In genomic region chr20:64112691-64113443, GRCh38 we compare ENCODE assay signal across 3 cellular contexts.
TF ChIP-seq lines count a peak whose summit lies in the region.

No MANE protein-coding gene starts in this region.

TF ChIP-seq in SK-N-SH, 30 proteins besides CTCF, POLR2A, EP300 and RAD21 (continued from another document):
- TF ChIP-seq MAX (IDR thresholded peaks at IDR 0.05; ENCODE audit: low read depth) (no peak), RCOR1 (IDR thresholded peaks at IDR 0.05; ENCODE audit: low read length) (no peak), EZH2phosphoT487 (IDR thresholded peaks at IDR 0.05; ENCODE audit: borderline replicate concordance, low read depth) (no peak), PBX3 (IDR thresholded peaks at IDR 0.05) (no peak), TCF12 (IDR thresholded peaks at IDR 0.05) (no peak), TEAD4 (IDR thresholded peaks at IDR 0.05; ENCODE audit: borderline replicate concordance, insufficient read depth) (no peak), FOXJ3 (CRISPR knock-in tag; IDR thresholded peaks at IDR 0.05) (no peak), FOSL2 (IDR thresholded peaks at IDR 0.05; ENCODE audit: borderline replicate concordance, low read depth) (no peak), CHD2 (IDR thresholded peaks at IDR 0.05; ENCODE audit: low read length, partially characterized antibody) (no peak), GABPA (IDR thresholded peaks at IDR 0.05; ENCODE audit: low read depth) (no peak), SIN3A (IDR thresholded peaks at IDR 0.05; ENCODE audit: borderline replicate concordance, low read depth, low read length) (no peak)
TF ChIP-seq in SK-N-SH: peak in this region for 0.

TF ChIP-seq in SK-N-SH treated with all-trans-retinoic acid at 6 μM for 48 hours, 23 proteins besides CTCF, POLR2A, EP300 and RAD21 (continues in another document):
- TF ChIP-seq TSHZ2 (CRISPR knock-in tag; IDR thresholded peaks at IDR 0.05) (no peak), POU6F1 (CRISPR knock-in tag; IDR thresholded peaks at IDR 0.05; ENCODE audit: borderline replicate concordance, low read depth) (no peak), BACH2 (CRISPR knock-in tag; IDR thresholded peaks at IDR 0.05; ENCODE audit: borderline replicate concordance) (no peak), SNAI2 (CRISPR knock-in tag; IDR thresholded peaks at IDR 0.05) (no peak), GLIS3 (CRISPR knock-in tag; IDR thresholded peaks at IDR 0.05) (no peak), TOX (CRISPR knock-in tag; IDR thresholded peaks at IDR 0.05; ENCODE audit: borderline replicate concordance) (no peak), CSDC2 (CRISPR knock-in tag; IDR thresholded peaks at IDR 0.05) (no peak), TCF4 (CRISPR knock-in tag; IDR thresholded peaks at IDR 0.05; ENCODE audit: borderline replicate concordance) (no peak), ZNF8 (CRISPR knock-in tag; IDR thresholded peaks at IDR 0.05) (no peak), ZFP3 (CRISPR knock-in tag; IDR thresholded peaks at IDR 0.05) (no peak), CSRNP3 (CRISPR knock-in tag; IDR thresholded peaks at IDR 0.05) (no peak), ESRRG (CRISPR knock-in tag; IDR thresholded peaks at IDR 0.05) (no peak), ARNTL (CRISPR knock-in tag; IDR thresholded peaks at IDR 0.05; ENCODE audit: borderline replicate concordance, low read depth) (no peak), OSR1 (CRISPR knock-in tag; IDR thresholded peaks at IDR 0.05) (no peak), PATZ1 (CRISPR knock-in tag; IDR thresholded peaks at IDR 0.05; ENCODE audit: borderline replicate concordance) (no peak), ZNF565 (CRISPR knock-in tag; conservative IDR thresholded peaks at IDR 0.05; ENCODE audit: low read depth) (no peak)

TF ChIP-seq in GM23338, 12 proteins besides CTCF, POLR2A, EP300 and RAD21:
- TF ChIP-seq ZNF462 (CRISPR knock-in tag; IDR thresholded peaks at IDR 0.05) (no peak), EZH2 (IDR thresholded peaks at IDR 0.05; ENCODE audit: low read depth, unreplicated experiment) (no peak), JUNB (IDR thresholded peaks at IDR 0.05; ENCODE audit: unreplicated experiment) (no peak), CREB1 (CRISPR knock-in tag; IDR thresholded peaks at IDR 0.05; ENCODE audit: low read depth) (no peak), ZNF114 (CRISPR knock-in tag; IDR thresholded peaks at IDR 0.05) (no peak), ETS1 (IDR thresholded peaks at IDR 0.05) (no peak)
